In the genomic region with DNA sequence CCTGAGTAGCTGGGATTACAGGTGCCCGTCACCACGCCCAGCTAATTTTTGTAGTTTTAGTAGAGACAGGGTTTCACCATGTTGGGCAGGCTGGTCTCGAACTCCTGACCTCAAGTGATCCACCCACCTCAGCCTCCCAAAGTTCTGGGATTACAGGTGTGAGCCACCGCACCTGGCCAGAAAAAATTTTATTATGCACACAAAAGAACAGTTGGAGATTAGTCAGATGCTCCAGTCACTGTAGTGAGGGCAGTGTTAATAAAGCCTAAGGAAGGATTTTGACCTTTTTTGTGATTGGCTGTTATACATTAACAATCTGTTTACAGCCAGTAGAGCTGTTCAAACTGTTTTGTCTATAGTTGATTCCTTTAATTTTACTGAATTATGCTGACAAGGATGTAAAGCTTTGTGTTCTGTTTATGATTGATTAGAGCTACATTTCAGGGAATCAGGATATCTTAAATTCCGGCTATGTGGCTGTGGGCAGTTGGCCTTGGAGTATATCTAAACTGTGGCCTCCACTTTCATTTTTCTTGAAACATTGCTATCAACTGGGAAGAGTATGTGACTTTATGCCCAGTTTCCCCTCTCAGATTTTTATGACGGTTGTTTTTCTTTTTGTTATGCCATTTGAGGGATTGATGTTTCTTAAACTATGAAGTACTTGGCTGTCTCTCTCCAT, we compare ENCODE assay signal across 13 cellular contexts. TPM values are rescaled to one million over a fixed set of nuclear protein-coding genes. Genes with fewer than 3 reads are reported as not detected.
DNase-seq lines count a peak whose midpoint lies in the region; ATAC-seq and TF ChIP-seq lines count a peak whose summit lies in the region.
"Had no signal": no experiment of that assay in that cellular context is flagged by ENCODE, and none has a peak within 500 bp of the region (broad histone marks: within the 10 kb centered on the region; RNA-seq: fewer than 3 reads in every experiment).

No MANE protein-coding gene starts in this region.

- no peaks in the 10 kb centered on the region for H3K27me3 Mint-ChIP-seq in Calu3 (ENCODE audit: unreplicated experiment)
- H3K27me3 Mint-ChIP-seq in stimulated activated naive B cell treated with anti-CD40 and anti-IgM and Interleukin-4, amounts not matched to agents 10 μg/mL and 1 μg/mL and 100 μg/mL, for 72 hours: no peaks in the 10 kb centered on the region
- H3K27me3 Mint-ChIP-seq: activated naive CD8-positive, alpha-beta T cell had no signal

- no peak for ATAC-seq in foreskin keratinocyte
- ATAC-seq in stimulated activated naive B cell treated with anti-CD40 and anti-IgM and Interleukin-4, amounts not matched to agents 10 μg/mL and 1 μg/mL and 100 μg/mL, for 72 hours (replicated peaks): no peak

- TF ChIP-seq CTCF in Calu3 (IDR thresholded peaks at IDR 0.05; ENCODE audit: unreplicated experiment) (no peak), foreskin keratinocyte (conservative IDR thresholded peaks at IDR 0.05) (no peak)

- no peaks in the 10 kb centered on the region for H3K27me3 ChIP-seq in foreskin keratinocyte

- peak overlapping the region; percentile 15 for H3K27ac ChIP-seq in foreskin keratinocyte

- peaks cover 14% of the 10 kb centered on the region for H3K4me1 Mint-ChIP-seq in Calu3 (ENCODE audit: low read depth, unreplicated experiment)
- no peaks in the 10 kb centered on the region for H3K4me1 Mint-ChIP-seq in stimulated activated naive B cell treated with anti-CD40 and anti-IgM and Interleukin-4, amounts not matched to agents 10 μg/mL and 1 μg/mL and 100 μg/mL, for 72 hours

- CTCF ChIA-PET in Calu3 (lab: Charles Lee): interaction anchor here (0.9 to 1.0 kb wide), 2 partner anchors 11 to 14 kb away, joined by 3 to 4 read pairs; a partner anchor contains a TSS

- peaks cover 9% of the 10 kb centered on the region for H3K4me1 ChIP-seq in foreskin keratinocyte

- H3K27ac Mint-ChIP-seq in Calu3 (ENCODE audit: unreplicated experiment): peak overlapping the region; percentile 29
- H3K27ac Mint-ChIP-seq in stimulated activated naive B cell treated with anti-CD40 and anti-IgM and Interleukin-4, amounts not matched to agents 10 μg/mL and 1 μg/mL and 100 μg/mL, for 72 hours: no peak overlapping the region
- H3K27ac Mint-ChIP-seq: activated naive CD8-positive, alpha-beta T cell had no signal

- DNase-seq in Calu3 (no peak), foreskin keratinocyte (no peak), HuH-7.5 (ENCODE audit: low spot score) (no peak)
- DNase-seq in stimulated activated naive B cell treated with anti-CD40 and anti-IgM and Interleukin-4, amounts not matched to agents 10 μg/mL and 1 μg/mL and 100 μg/mL, for 72 hours: no peak
- DNase-seq: ACHN; activated CD4-positive, alpha-beta T cell treated with anti-CD3 and anti-CD28 coated beads for 1 hour; activated T-cell treated with anti-CD3 and anti-CD28 coated beads for 4 hours; COR-L47; glutamatergic neuron; KBM-7; NCI-H1436; T-helper 1 cell had no signal

- H3K9me3 Mint-ChIP-seq in Calu3 (ENCODE audit: low read depth, unreplicated experiment): no peaks in the 10 kb centered on the region
- no peaks in the 10 kb centered on the region for H3K9me3 Mint-ChIP-seq in stimulated activated naive B cell treated with anti-CD40 and anti-IgM and Interleukin-4, amounts not matched to agents 10 μg/mL and 1 μg/mL and 100 μg/mL, for 72 hours

- intact Hi-C loops in Calu3 (cut with micrococcal nuclease; ENCODE audit: unreplicated experiment): no loop called here

- BruUV-seq in Calu3 (replicated peaks; lab: Mats Ljungman, UMichigan): no TSS peak

- H3K36me3 Mint-ChIP-seq in Calu3 (ENCODE audit: insufficient read depth, unreplicated experiment): no peaks in the 10 kb centered on the region
- H3K36me3 Mint-ChIP-seq in stimulated activated naive B cell treated with anti-CD40 and anti-IgM and Interleukin-4, amounts not matched to agents 10 μg/mL and 1 μg/mL and 100 μg/mL, for 72 hours: peaks cover 8 to 11% of the 10 kb centered on the region in 2 donors

- no peak overlapping the region for H3K4me3 Mint-ChIP-seq in Calu3 (ENCODE audit: low read depth, unreplicated experiment)
- no peak overlapping the region for H3K4me3 Mint-ChIP-seq in stimulated activated naive B cell treated with anti-CD40 and anti-IgM and Interleukin-4, amounts not matched to agents 10 μg/mL and 1 μg/mL and 100 μg/mL, for 72 hours
- H3K4me3 Mint-ChIP-seq: activated naive CD8-positive, alpha-beta T cell had no signal

RNA-seq across cellular contexts. Expression of a gene that starts 9.9 kb away (rescaled TPM):
- 5.2 and 6.1 TPM in 2 replicates for total RNA-seq in Calu3 (2022)
- total RNA-seq in foreskin keratinocyte: 2.2 and 2.6 TPM in 2 replicates
- polyA plus RNA-seq in foreskin keratinocyte: 1.5 and 1.6 TPM in 2 replicates

RNA-seq across cellular contexts. Expression of a gene that starts 10.1 kb away (rescaled TPM):
- total RNA-seq in Calu3 (2022) (37.9 and 39.9 TPM in 2 replicates), foreskin keratinocyte (22.3 and 31.3 TPM in 2 replicates)
- 27.2 and 39.9 TPM in 2 replicates for polyA plus RNA-seq in foreskin keratinocyte

RNA-seq across cellular contexts. Expression of a gene that starts 13.8 kb away (rescaled TPM):
- total RNA-seq in Calu3 (2022): 20.2 and 20.5 TPM in 2 replicates
- 7.5 and 8.3 TPM in 2 replicates for total RNA-seq in foreskin keratinocyte
- polyA plus RNA-seq in foreskin keratinocyte: 3.8 and 4.0 TPM in 2 replicates

RNA-seq across cellular contexts. Expression of a gene that starts 20.2 kb away (rescaled TPM):
- total RNA-seq in Calu3 (2022) (3.8 and 5.8 TPM in 2 replicates), foreskin keratinocyte (0.25 and 0.44 TPM in 2 replicates)
- 0.07 and 0.11 TPM in 2 replicates for polyA plus RNA-seq in foreskin keratinocyte

RNA-seq across cellular contexts. Expression of a gene that starts 23.7 kb away (rescaled TPM):
- total RNA-seq in Calu3 (2022): 6.8 and 8.3 TPM in 2 replicates
- total RNA-seq in foreskin keratinocyte: 1.1 and 1.2 TPM in 2 replicates
- polyA plus RNA-seq in foreskin keratinocyte: 1.1 and 1.2 TPM in 2 replicates
